In genomic region chr7:79872171-79872570, GRCh38 we compare ENCODE assay signal across 27 cellular contexts.
DNase-seq lines count a peak whose midpoint lies in the region; ATAC-seq, FAIRE-seq and TF ChIP-seq lines count a peak whose summit lies in the region.
"Had no signal": no experiment of that assay in that cellular context is flagged by ENCODE, and none has a peak within 500 bp of the region (broad histone marks: within the 10 kb centered on the region; RNA-seq: fewer than 3 reads in every experiment).

No MANE protein-coding gene starts in this region.

- H3K27ac ChIP-seq in neural progenitor cell = no peak overlapping the region
- H3K27ac ChIP-seq: A549; BLaER1 treated with 17β-estradiol and CSF1 and Interleukin-3, amounts not matched to agents 10 nM and 100 nM had no signal

- no peaks in the 10 kb centered on the region for H3K27me3 ChIP-seq in neural progenitor cell
- H3K27me3 ChIP-seq: BE2C; BLaER1 treated with 17β-estradiol and CSF1 and Interleukin-3, amounts not matched to agents 10 nM and 100 nM had no signal

- no peaks in the 10 kb centered on the region for H3K9me3 ChIP-seq in neural progenitor cell (ENCODE audit: low read depth)
- H3K9me3 ChIP-seq: A549; BE2C; BLaER1 treated with 17β-estradiol and CSF1 and Interleukin-3, amounts not matched to agents 10 nM and 100 nM; HAP-1 had no signal

- H3K9ac ChIP-seq in neural progenitor cell = no peak overlapping the region
- H3K9ac ChIP-seq: BLaER1 treated with 17β-estradiol and CSF1 and Interleukin-3, amounts not matched to agents 10 nM and 100 nM had no signal

- H3K36me3 ChIP-seq in neural progenitor cell = no peaks in the 10 kb centered on the region
- H3K36me3 ChIP-seq: BE2C; BLaER1 treated with 17β-estradiol and CSF1 and Interleukin-3, amounts not matched to agents 10 nM and 100 nM; HAP-1 had no signal

- FAIRE-seq in islet of Langerhans (lab: Jason Lieb, UNC) = peak; percentile 51
- FAIRE-seq: A549, D721Med, GM12891, GM18507, H54 had no signal

- H3K79me2 ChIP-seq in neural progenitor cell (ENCODE audit: low read depth) = no peaks in the 10 kb centered on the region

- no peak overlapping the region for H2AFZ ChIP-seq in neural progenitor cell (replicated peaks)

- no peak for TF ChIP-seq CTCF in neural progenitor cell (IDR thresholded peaks at IDR 0.05)

- H3K4me1 Mint-ChIP-seq in neural progenitor cell = peaks cover 4% of the 10 kb centered on the region
- H3K4me1 Mint-ChIP-seq: CD14-positive monocyte; CD8-positive, alpha-beta memory T cell had no signal

- H3F3A ChIP-seq in neural progenitor cell (ENCODE audit: low read depth) = no peaks in the 10 kb centered on the region

- H3K27me3 Mint-ChIP-seq in neural progenitor cell (ENCODE audit: insufficient read depth, low read depth) = no peaks in the 10 kb centered on the region
- H3K27me3 Mint-ChIP-seq: CD4-positive, alpha-beta T cell; CD8-positive, alpha-beta memory T cell had no signal

- no peak overlapping the region for H3K27ac Mint-ChIP-seq in neural progenitor cell
- H3K27ac Mint-ChIP-seq: CD14-positive monocyte; CD4-positive, alpha-beta T cell; CD8-positive, alpha-beta memory T cell had no signal

- H4K20me1 ChIP-seq in neural progenitor cell (ENCODE audit: low read depth) = no peaks in the 10 kb centered on the region
- H4K20me1 ChIP-seq: BLaER1 treated with 17β-estradiol and CSF1 and Interleukin-3, amounts not matched to agents 10 nM and 100 nM had no signal

- DNase-seq in NCI-H1694 (lab: John Stamatoyannopoulos, UW) (peak; percentile 11), NCI-H2171 treated with DMSO at 0.1 percent for 48 hours (lab: John Stamatoyannopoulos, UW) (peak; percentile 78), neural progenitor cell (ENCODE audit: low spot score) (peak; percentile 73), MV-4-11 (lab: John Stamatoyannopoulos, UW) (no peak), SIG-M5 treated with dmso at 0.1 percent for 504 hours (lab: John Stamatoyannopoulos, UW; ENCODE audit: unreplicated experiment) (no peak), KG1 (lab: John Stamatoyannopoulos, UW) (no peak)
- DNase-seq: 8988T; ACHN; AML-193; BE2C; CD4-positive, alpha-beta T cell; CD8-positive, alpha-beta memory T cell; DMS 273 treated with DMSO at 0.1 percent for 48 hours; DMS53; DMS79 treated with DMSO at 0.1 percent for 48 hours; GF-D8; GOT3 had no signal

- no peak for ATAC-seq in HG03378 (IDR thresholded peaks at IDR 0.05; ENCODE audit: unreplicated experiment)
- ATAC-seq: A549 had no signal

- peak overlapping the region; percentile 53 for H3K4me2 ChIP-seq in neural progenitor cell
- H3K4me2 ChIP-seq: A549; BLaER1 treated with 17β-estradiol and CSF1 and Interleukin-3, amounts not matched to agents 10 nM and 100 nM had no signal

- no peaks in the 10 kb centered on the region for H3K36me3 Mint-ChIP-seq in neural progenitor cell
- H3K36me3 Mint-ChIP-seq: CD14-positive monocyte; CD8-positive, alpha-beta memory T cell had no signal

- no peak overlapping the region for H3K4me3 Mint-ChIP-seq in neural progenitor cell
- H3K4me3 Mint-ChIP-seq: CD14-positive monocyte; CD4-positive, alpha-beta T cell; CD8-positive, alpha-beta memory T cell had no signal

- peaks cover 22% of the 10 kb centered on the region for H3K4me1 ChIP-seq in neural progenitor cell
- H3K4me1 ChIP-seq: A549; BLaER1 treated with 17β-estradiol and CSF1 and Interleukin-3, amounts not matched to agents 10 nM and 100 nM; HAP-1 had no signal

- no peak overlapping the region for H3K4me3 ChIP-seq in neural progenitor cell
- H3K4me3 ChIP-seq: A549; BLaER1 treated with 17β-estradiol and CSF1 and Interleukin-3, amounts not matched to agents 10 nM and 100 nM; HAP-1 had no signal

- H3K9me3 Mint-ChIP-seq in neural progenitor cell = no peaks in the 10 kb centered on the region

Comparison
In these comparisons a context has a peak if more than half of its experiments do, and no peak if none do; other contexts are left out.
1. DNase-seq: peak in NCI-H1694 (single experiment), NCI-H2171 treated with DMSO at 0.1 percent for 48 hours (single experiment) and neural progenitor cell (single experiment); none in MV-4-11 (single experiment), SIG-M5 treated with dmso at 0.1 percent for 504 hours (single experiment) and KG1 (single experiment).